9 cellular contexts compared by ENCODE assay signal in the genomic region with DNA sequence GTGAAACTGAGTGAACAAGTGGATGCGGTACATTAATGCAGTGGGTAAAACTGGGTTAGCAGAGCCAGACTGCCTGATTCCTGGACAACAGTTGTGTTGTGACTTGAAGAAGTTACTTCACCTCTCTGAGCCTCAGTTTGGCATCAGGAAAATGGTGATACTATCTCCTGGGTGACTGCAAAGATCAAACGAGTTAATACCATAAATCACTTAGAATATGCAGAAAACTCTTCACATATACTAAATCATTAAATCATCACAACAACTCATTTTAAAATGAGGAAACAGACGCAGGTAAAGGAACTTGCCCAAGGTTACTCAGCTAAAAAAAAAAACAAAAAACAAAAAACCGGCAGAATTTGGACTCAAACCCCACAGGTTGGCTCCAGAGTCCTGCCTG. TPM values are rescaled to one million over a fixed set of nuclear protein-coding genes. Genes with fewer than 3 reads are reported as not detected.
A peak's percentile ranks its signal among the peaks of the same experiment; 100 is the strongest.
DNase-seq lines count a peak whose midpoint lies in the region; ATAC-seq and TF ChIP-seq lines count a peak whose summit lies in the region.
"Had no signal": no experiment of that assay in that cellular context is flagged by ENCODE, and none has a peak within 500 bp of the region (broad histone marks: within the 10 kb centered on the region; RNA-seq: fewer than 3 reads in every experiment).

No MANE protein-coding gene starts in this region.

- H3K9me3 Mint-ChIP-seq in CD4-positive, alpha-beta memory T cell: peaks cover 0 to 3% (median 0%) of the 10 kb centered on the region in 8 donors
- H3K9me3 Mint-ChIP-seq in endothelial cell (ENCODE audit: unreplicated experiment): no peaks in the 10 kb centered on the region

- no peaks in the 10 kb centered on the region for H3K27me3 Mint-ChIP-seq in CD4-positive, alpha-beta memory T cell
- H3K27me3 Mint-ChIP-seq in endothelial cell (ENCODE audit: unreplicated experiment): peaks cover 6% of the 10 kb centered on the region

- peak overlapping the region; percentile 90 for H3K9ac ChIP-seq in NT2/D1 (ENCODE audit: insufficient read length, low read depth)

- TF ChIP-seq CTCF in endothelial cell (IDR thresholded peaks at IDR 0.05; ENCODE audit: unreplicated experiment) (no peak), neutrophil (IDR thresholded peaks at IDR 0.05) (no peak)

- H3K4me3 ChIP-seq in CD4-positive, alpha-beta memory T cell (ENCODE audit: low read length in 2 of 2): peak overlapping the region; percentile 63 to 77
- H3K4me3 ChIP-seq in NT2/D1 (ENCODE audit: insufficient read length, low read depth) (peak overlapping the region; percentile 73), neutrophil (ENCODE audit: low read depth in 1 of 2, low read length in 1 of 2) (peak overlapping the region; percentile 75)

- POLR2A ChIA-PET in CD4-positive, alpha-beta memory T cell (lab: Charles Lee; ENCODE audit: partially characterized antibody): interaction anchor here (0.9 to 2.9 kb wide), 8 partner anchors 8 to 334 kb away, joined by 3 to 24 read pairs (median 4); a partner anchor contains a TSS

- no peaks in the 10 kb centered on the region for H3K9me3 ChIP-seq in CD4-positive, alpha-beta memory T cell (ENCODE audit: control insufficient read depth in 1 of 2, low read length in 2 of 2)
- no peaks in the 10 kb centered on the region for H3K9me3 ChIP-seq in NT2/D1 (ENCODE audit: insufficient read depth, low read length)
- H3K9me3 ChIP-seq in neutrophil: no peaks in the 10 kb centered on the region

- ATAC-seq in GM18519 (IDR thresholded peaks at IDR 0.05; ENCODE audit: low FRiP score, unreplicated experiment): no peak
- ATAC-seq in GM18505 (IDR thresholded peaks at IDR 0.05; ENCODE audit: unreplicated experiment): no peak

- intact Hi-C loops in CD4-positive, alpha-beta memory T cell (cut with micrococcal nuclease): no loop called here

- peaks cover 29% of the 10 kb centered on the region for H3K4me1 ChIP-seq in CD4-positive, alpha-beta memory T cell (ENCODE audit: insufficient read depth, low read length)
- H3K4me1 ChIP-seq in NT2/D1 (ENCODE audit: insufficient read depth, insufficient read length) (no peaks in the 10 kb centered on the region), neutrophil (ENCODE audit: control insufficient read depth in 1 of 2, insufficient read depth in 1 of 2, low read depth in 1 of 2, low read length in 1 of 2) (peaks cover 9 to 14% of the 10 kb centered on the region in 2 experiments)

- H3K4me1 Mint-ChIP-seq in CD4-positive, alpha-beta memory T cell: peaks cover 30 to 49% (median 36%) of the 10 kb centered on the region in 4 donors
- peaks cover 22% of the 10 kb centered on the region for H3K4me1 Mint-ChIP-seq in endothelial cell (ENCODE audit: unreplicated experiment)

- TF ChIP-seq POLR2A in GM18505 (IDR thresholded peaks at IDR 0.05; ENCODE audit: borderline replicate concordance, extremely low read depth, insufficient read depth, insufficient read length): no peak

- no peaks in the 10 kb centered on the region for H3K27me3 ChIP-seq in CD4-positive, alpha-beta memory T cell (ENCODE audit: insufficient read depth, low read length)
- H3K27me3 ChIP-seq in NT2/D1 (ENCODE audit: insufficient read depth, insufficient read length): no peaks in the 10 kb centered on the region
- H3K27me3 ChIP-seq in neutrophil: no peaks in the 10 kb centered on the region

- H3K27ac Mint-ChIP-seq in CD4-positive, alpha-beta memory T cell: peak overlapping the region in 6 of 7 donors; percentile 86 to 96 (median 94)
- no peak overlapping the region for H3K27ac Mint-ChIP-seq in endothelial cell (ENCODE audit: unreplicated experiment)

- H3K36me3 ChIP-seq in CD4-positive, alpha-beta memory T cell (ENCODE audit: insufficient read depth, low read length): peaks cover 3% of the 10 kb centered on the region
- H3K36me3 ChIP-seq in NT2/D1 (ENCODE audit: insufficient read depth, insufficient read length, low read length): peaks cover 33% of the 10 kb centered on the region
- H3K36me3 ChIP-seq in neutrophil: no peaks in the 10 kb centered on the region

- CTCF ChIA-PET in CD4-positive, alpha-beta memory T cell (lab: Charles Lee; ENCODE audit: partially characterized antibody): interaction anchor here (1.9 kb wide), 1 partner anchor 106 kb away, joined by 6 read pairs; no protein-coding TSS in a partner anchor

- H3K4me3 Mint-ChIP-seq in CD4-positive, alpha-beta memory T cell: peak overlapping the region; percentile 95 to 97 (median 96)
- H3K4me3 Mint-ChIP-seq in endothelial cell (ENCODE audit: unreplicated experiment): peak overlapping the region; percentile 95

- H3K27ac ChIP-seq in CD4-positive, alpha-beta memory T cell (ENCODE audit: low read depth, low read length): peak overlapping the region; percentile 87
- peak overlapping the region; percentile 68 for H3K27ac ChIP-seq in neutrophil

- DNase-seq in CD4-positive, alpha-beta memory T cell: no peak
- DNase-seq in NT2/D1 (ENCODE audit: low read depth, low spot score) (no peak), endothelial cell (ENCODE audit: low spot score) (no peak), AG08395 (ENCODE audit: low spot score) (no peak), NCI-H1092 treated with DMSO at 0.1 percent for 48 hours (lab: John Stamatoyannopoulos, UW) (no peak)
- DNase-seq: OCI-M1 had no signal

- peaks cover 7 to 16% of the 10 kb centered on the region in 2 donors for H3K36me3 Mint-ChIP-seq in CD4-positive, alpha-beta memory T cell
- peaks cover 13% of the 10 kb centered on the region for H3K36me3 Mint-ChIP-seq in endothelial cell (ENCODE audit: low read depth, unreplicated experiment)

RNA-seq across cellular contexts. Expression of a gene that starts 0.8 kb away (rescaled TPM):
- total RNA-seq in CD4-positive, alpha-beta memory T cell: 10 to 100 TPM; 12.0 TPM
- 1 to 10 TPM; 5.6 to 8.5 TPM for polyA plus RNA-seq in CD4-positive, alpha-beta memory T cell
- total RNA-seq in endothelial cell (ENCODE audit: unreplicated experiment): 7.7 TPM

RNA-seq across cellular contexts. Expression of a gene that starts 30.4 kb away (rescaled TPM):
- 10 to 100 TPM; 31.2 to 32.9 TPM for total RNA-seq in CD4-positive, alpha-beta memory T cell
- polyA plus RNA-seq in CD4-positive, alpha-beta memory T cell: 10 to 100 TPM; 28.4 to 30.1 TPM
- total RNA-seq in endothelial cell (ENCODE audit: unreplicated experiment): 26.1 TPM
